Comparison of ENCODE assay signal across 8 cellular contexts in genomic region chr1:204150702-204151561, GRCh38. TPM values are rescaled to one million over a fixed set of nuclear protein-coding genes. Genes with fewer than 3 reads are reported as not detected.
DNase-seq lines count a peak whose midpoint lies in the region; ATAC-seq and TF ChIP-seq lines count a peak whose summit lies in the region.

No MANE protein-coding gene starts in this region.

- H3K9ac ChIP-seq in HUES48 (ENCODE audit: low read depth, low read length) = no peak overlapping the region
- H3K9ac ChIP-seq in skeletal muscle satellite cell (ENCODE audit: low read depth, low read length) = peak overlapping the region; percentile 56

- no peaks in the 10 kb centered on the region for H3K36me3 Mint-ChIP-seq in activated T-helper 2 cell treated with anti-CD3 and anti-CD28 coated beads, Interferon-gamma antibody, Interleukin-2, Interleukin-4, amounts not matched to agents 10 μg/mL and 5 μg/mL and 100 μg/mL, durations not matched to agents 14 hours and 24 hours and 36 hours (ENCODE audit: low read depth)

- H3K9me3 ChIP-seq in HUES48 (ENCODE audit: control insufficient read depth, insufficient read depth, low read length) = no peaks in the 10 kb centered on the region
- no peaks in the 10 kb centered on the region for H3K9me3 ChIP-seq in hepatocyte (ENCODE audit: low read depth)
- no peaks in the 10 kb centered on the region for H3K9me3 ChIP-seq in skeletal muscle satellite cell (replicated peaks; ENCODE audit: low read length)

- H3K4me1 ChIP-seq in HUES48 (ENCODE audit: control insufficient read depth, insufficient read depth, low read length) (peaks cover 33% of the 10 kb centered on the region), hepatocyte (ENCODE audit: insufficient read depth) (peaks cover 11% of the 10 kb centered on the region), skeletal muscle satellite cell (ENCODE audit: control insufficient read depth, insufficient read depth, low read length) (peaks cover 21% of the 10 kb centered on the region)

- peaks cover 26% of the 10 kb centered on the region for H3K27me3 Mint-ChIP-seq in activated T-helper 2 cell treated with anti-CD3 and anti-CD28 coated beads, Interferon-gamma antibody, Interleukin-2, Interleukin-4, amounts not matched to agents 10 μg/mL and 5 μg/mL and 100 μg/mL, durations not matched to agents 14 hours and 24 hours and 36 hours (ENCODE audit: low read depth)

- intact Hi-C loops in activated T-helper 2 cell treated with anti-CD3 and anti-CD28 coated beads, Interferon-gamma antibody, Interleukin-2, Interleukin-4, amounts not matched to agents 10 μg/mL and 5 μg/mL and 100 μg/mL, durations not matched to agents 14 hours and 24 hours and 36 hours (cut with micrococcal nuclease) = no loop called here

- no peak for DNase-seq in activated T-helper 2 cell treated with anti-CD3 and anti-CD28 coated beads, Interferon-gamma antibody, Interleukin-2, Interleukin-4, amounts not matched to agents 10 μg/mL and 5 μg/mL and 100 μg/mL, durations not matched to agents 14 hours and 24 hours and 36 hours (ENCODE audit: low spot score)
- DNase-seq in hepatocyte (ENCODE audit: low spot score) (no peak), HuH-7.5 (ENCODE audit: low spot score) (no peak)

- H4K20me1 ChIP-seq in hepatocyte (ENCODE audit: insufficient read depth, poor library complexity, severe bottlenecking) = no peaks in the 10 kb centered on the region

- no peaks in the 10 kb centered on the region for H3K79me2 ChIP-seq in hepatocyte

- H2AFZ ChIP-seq in hepatocyte = peak overlapping the region; percentile 98

- H3K36me3 ChIP-seq in HUES48 (ENCODE audit: control insufficient read depth, insufficient read depth, low read length) (no peaks in the 10 kb centered on the region), hepatocyte (replicated peaks; ENCODE audit: insufficient read depth, low read depth) (no peaks in the 10 kb centered on the region), skeletal muscle satellite cell (ENCODE audit: insufficient read depth, low read length) (no peaks in the 10 kb centered on the region)

- H3K4me3 ChIP-seq in HUES48 (ENCODE audit: low read depth, low read length) (peak overlapping the region; percentile 77), hepatocyte (peak overlapping the region; percentile 97), skeletal muscle satellite cell (ENCODE audit: low read length) (peak overlapping the region; percentile 72)

- H3K4me2 ChIP-seq in hepatocyte (peak overlapping the region; percentile 99), skeletal muscle satellite cell (ENCODE audit: low read length) (peak overlapping the region; percentile 87)

- H3K9me3 Mint-ChIP-seq in activated T-helper 2 cell treated with anti-CD3 and anti-CD28 coated beads, Interferon-gamma antibody, Interleukin-2, Interleukin-4, amounts not matched to agents 10 μg/mL and 5 μg/mL and 100 μg/mL, durations not matched to agents 14 hours and 24 hours and 36 hours = no peaks in the 10 kb centered on the region

- no peak for ATAC-seq in HG03175 (IDR thresholded peaks at IDR 0.05; ENCODE audit: unreplicated experiment)
- no peak for ATAC-seq in HG03045 (IDR thresholded peaks at IDR 0.05; ENCODE audit: unreplicated experiment)
- ATAC-seq in HG03196 (IDR thresholded peaks at IDR 0.05; ENCODE audit: unreplicated experiment) = no peak

- H3K27ac ChIP-seq in HUES48 (ENCODE audit: low read depth, low read length) (no peak overlapping the region), hepatocyte (peak overlapping the region; percentile 70)

- H3K27me3 ChIP-seq in HUES48 (ENCODE audit: control insufficient read depth, insufficient read depth, low read length) = peaks cover 16% of the 10 kb centered on the region
- no peaks in the 10 kb centered on the region for H3K27me3 ChIP-seq in hepatocyte
- peaks cover 49% of the 10 kb centered on the region for H3K27me3 ChIP-seq in skeletal muscle satellite cell (ENCODE audit: control insufficient read depth, insufficient read depth, low read length)

- peaks cover 2% of the 10 kb centered on the region for H3K4me1 Mint-ChIP-seq in activated T-helper 2 cell treated with anti-CD3 and anti-CD28 coated beads, Interferon-gamma antibody, Interleukin-2, Interleukin-4, amounts not matched to agents 10 μg/mL and 5 μg/mL and 100 μg/mL, durations not matched to agents 14 hours and 24 hours and 36 hours (ENCODE audit: low read depth)

- H3K27ac Mint-ChIP-seq in activated T-helper 2 cell treated with anti-CD3 and anti-CD28 coated beads, Interferon-gamma antibody, Interleukin-2, Interleukin-4, amounts not matched to agents 10 μg/mL and 5 μg/mL and 100 μg/mL, durations not matched to agents 14 hours and 24 hours and 36 hours = no peak overlapping the region

- H3K9me2 ChIP-seq in hepatocyte (replicated peaks; ENCODE audit: insufficient read depth) = no peaks in the 10 kb centered on the region

- H3K4me3 Mint-ChIP-seq in activated T-helper 2 cell treated with anti-CD3 and anti-CD28 coated beads, Interferon-gamma antibody, Interleukin-2, Interleukin-4, amounts not matched to agents 10 μg/mL and 5 μg/mL and 100 μg/mL, durations not matched to agents 14 hours and 24 hours and 36 hours (ENCODE audit: low read depth) = peak overlapping the region; percentile 61

- no peak for TF ChIP-seq CTCF in hepatocyte (IDR thresholded peaks at IDR 0.05; ENCODE audit: poor library complexity)

- WGBS in hepatocyte (ENCODE audit: low lambda C conversion rate, missing lambda C conversion rate) = 25% methylated on average over 29 of the region's 33 CpGs

RNA-seq across cellular contexts. Expression of gene ETNK2, which starts 0.9 kb away (rescaled TPM):
- 0.32 and 0.37 TPM in 2 replicates for total RNA-seq in activated T-helper 2 cell treated with anti-CD3 and anti-CD28 coated beads, Interferon-gamma antibody, Interleukin-2, Interleukin-4, amounts not matched to agents 10 μg/mL and 5 μg/mL and 100 μg/mL, durations not matched to agents 14 hours and 24 hours and 36 hours
- total RNA-seq in hepatocyte = 51.1 and 59.4 TPM in 2 replicates
- 50.7 and 71.9 TPM in 2 replicates for polyA plus RNA-seq in hepatocyte
- 0.51 and 1.1 TPM in 2 replicates for total RNA-seq in skeletal muscle satellite cell (2012; rRNA removed)

RNA-seq across cellular contexts. Expression of gene REN, which starts 15.2 kb away (rescaled TPM):
- total RNA-seq in activated T-helper 2 cell treated with anti-CD3 and anti-CD28 coated beads, Interferon-gamma antibody, Interleukin-2, Interleukin-4, amounts not matched to agents 10 μg/mL and 5 μg/mL and 100 μg/mL, durations not matched to agents 14 hours and 24 hours and 36 hours = not detected in 2 replicates
- total RNA-seq in hepatocyte = 15.4 and 16.2 TPM in 2 replicates
- 18.4 and 39.7 TPM in 2 replicates for polyA plus RNA-seq in hepatocyte
- total RNA-seq in skeletal muscle satellite cell (2012; rRNA removed) = not detected in 2 replicates

RNA-seq across cellular contexts. Expression of gene KISS1, which starts 45.4 kb away (rescaled TPM):
- total RNA-seq in activated T-helper 2 cell treated with anti-CD3 and anti-CD28 coated beads, Interferon-gamma antibody, Interleukin-2, Interleukin-4, amounts not matched to agents 10 μg/mL and 5 μg/mL and 100 μg/mL, durations not matched to agents 14 hours and 24 hours and 36 hours = not detected in 2 replicates
- total RNA-seq in hepatocyte = 2.2 and 12.9 TPM in 2 replicates
- 2.0 TPM in 2 replicates for polyA plus RNA-seq in hepatocyte
- 1.5 TPM in 1 of 2 replicates, not detected in the other for total RNA-seq in skeletal muscle satellite cell (2012; rRNA removed)

Comparison
In these comparisons a context has a peak if more than half of its experiments do, and no peak if none do; other contexts are left out.
1. RNA of gene ETNK2, which starts 0.9 kb away (total RNA-seq): 51.1 to 59.4 TPM in hepatocyte; 0.32 to 0.37 TPM in activated T-helper 2 cell treated with anti-CD3 and anti-CD28 coated beads, Interferon-gamma antibody, Interleukin-2, Interleukin-4, amounts not matched to agents 10 μg/mL and 5 μg/mL and 100 μg/mL, durations not matched to agents 14 hours and 24 hours and 36 hours; every median in the first group is over 10 times any median in the second.
2. RNA of gene REN, which starts 15.2 kb away (total RNA-seq): 15.4 to 16.2 TPM in hepatocyte; not detected in activated T-helper 2 cell treated with anti-CD3 and anti-CD28 coated beads, Interferon-gamma antibody, Interleukin-2, Interleukin-4, amounts not matched to agents 10 μg/mL and 5 μg/mL and 100 μg/mL, durations not matched to agents 14 hours and 24 hours and 36 hours; every median in the first group is over 10 times any median in the second.
3. Peak in every context shown above with its lines, with median percentiles within 50 percentile points of each other: H3K4me3 ChIP-seq.